Comparison of ENCODE assay signal across 1 cellular context in genomic region chr1:201828820-201829774, GRCh38.
TF ChIP-seq lines count a peak whose summit lies in the region.

Gene IPO9, plus strand, starts transcription at chr1:201829157. Its CDS starts 53 bp downstream, at chr1:201829210.

TF ChIP-seq in K562, 482 proteins besides CTCF, POLR2A, EP300 and RAD21 (continued from another document and continues in another):
- TF ChIP-seq TAF1 (IDR thresholded peaks at IDR 0.05; ENCODE audit: control insufficient read depth, extremely low read depth, insufficient read depth, low read length, severe bottlenecking): peak; percentile 98
- peak; percentile 97 for TF ChIP-seq E2F1 (CRISPR knock-in tag; IDR thresholded peaks at IDR 0.05)
- TF ChIP-seq BCOR (IDR thresholded peaks at IDR 0.05): peak; percentile 95
- no peak for TF ChIP-seq ZNF263 (CRISPR knock-in tag; IDR thresholded peaks at IDR 0.05; ENCODE audit: borderline replicate concordance)
- TF ChIP-seq DPF2 (IDR thresholded peaks at IDR 0.05): peak; percentile 59; the same call in 1 of the 2 replicates
- TF ChIP-seq RB1 (IDR thresholded peaks at IDR 0.05; ENCODE audit: low read depth): peak; percentile 99
- TF ChIP-seq CCNT2 (IDR thresholded peaks at IDR 0.05; ENCODE audit: borderline replicate concordance, extremely low read depth, insufficient read length, low read depth, low read length): peak; percentile 83
- 0 out of 2 replicates have a peak, but pooled peaks have one; percentile 29 for TF ChIP-seq KDM2B (CRISPR knock-in tag; IDR thresholded peaks at IDR 0.05)
- TF ChIP-seq CBX1 (IDR thresholded peaks at IDR 0.05; ENCODE audit: low read depth): peak; percentile 56; the same call in 1 of the 2 replicates
- 0 out of 2 replicates have a peak, but pooled peaks have one; percentile 17 for TF ChIP-seq KLF13 (tag; IDR thresholded peaks at IDR 0.05; ENCODE audit: borderline replicate concordance, low read depth)
- peak; percentile 59; the same call in 1 of the 2 replicates for TF ChIP-seq GABPB1 (CRISPR knock-in tag; IDR thresholded peaks at IDR 0.05)
- TF ChIP-seq HMGN3 (IDR thresholded peaks at IDR 0.05; ENCODE audit: borderline replicate concordance, extremely low read depth, insufficient read length, low read depth, low read length): peak; percentile 74
- no peak for TF ChIP-seq HDAC3 (IDR thresholded peaks at IDR 0.05; ENCODE audit: borderline replicate concordance, partially characterized antibody)
- peak in 1 of 2 experiments; percentile 55; a peak in 2 of 4 replicates for TF ChIP-seq KDM1A (IDR thresholded peaks at IDR 0.05)
- peak; percentile 52; the same call in 1 of the 2 replicates for TF ChIP-seq LCOR (CRISPR knock-in tag; IDR thresholded peaks at IDR 0.05)
- no peak for TF ChIP-seq CUX1 (CRISPR knock-in tag; IDR thresholded peaks at IDR 0.05)
- peak; percentile 59 for TF ChIP-seq PCBP1 (IDR thresholded peaks at IDR 0.05; ENCODE audit: low read depth, low read length, poor library complexity, severe bottlenecking)
- TF ChIP-seq TBL1XR1 (IDR thresholded peaks at IDR 0.05; ENCODE audit: low read length in 2 of 2): 0 out of 4 replicates have a peak, but pooled peaks of 1 of the 2 experiments have one; percentile 5
- TF ChIP-seq ZNF431 (CRISPR knock-in tag; IDR thresholded peaks at IDR 0.05): no peak
- TF ChIP-seq MXI1 (IDR thresholded peaks at IDR 0.05; ENCODE audit: low read depth, low read length): no peak
- no peak for TF ChIP-seq ZNF124 (CRISPR knock-in tag; IDR thresholded peaks at IDR 0.05)
- peak; percentile 50; the same call in 1 of the 2 replicates for TF ChIP-seq ZBTB17 (CRISPR knock-in tag; IDR thresholded peaks at IDR 0.05)
- peak; percentile 86 to 88 for TF ChIP-seq MAZ (CRISPR knock-in tag; conservative IDR thresholded peaks at IDR 0.05 in 1 of 2, IDR thresholded peaks at IDR 0.05 in 1 of 2)
- TF ChIP-seq MXD1 (CRISPR knock-in tag; IDR thresholded peaks at IDR 0.05; ENCODE audit: borderline replicate concordance, poor library complexity, severe bottlenecking): peak; percentile 17
- peak; percentile 84 for TF ChIP-seq SAP30 (IDR thresholded peaks at IDR 0.05; ENCODE audit: borderline replicate concordance, insufficient read depth, low read depth, low read length, poor library complexity, severe bottlenecking)
- TF ChIP-seq SMAD1 (IDR thresholded peaks at IDR 0.05; ENCODE audit: low read depth, low read length, partially characterized antibody): peak; percentile 86
- no peak for TF ChIP-seq PHTF2 (CRISPR knock-in tag; IDR thresholded peaks at IDR 0.05)
- TF ChIP-seq ZC3H8 (IDR thresholded peaks at IDR 0.05): no peak; the same call in 1 of the 2 replicates
- no peak for TF ChIP-seq XRCC4 (IDR thresholded peaks at IDR 0.05; ENCODE audit: extremely low read depth, insufficient read depth, insufficient read length)
- peak; percentile 34 for TF ChIP-seq EGR1 (conservative IDR thresholded peaks at IDR 0.05)
- 0 out of 2 replicates have a peak, but pooled peaks have one; percentile 23 for TF ChIP-seq SMARCA4 (IDR thresholded peaks at IDR 0.05)
- no peak; the same call in 1 of the 2 replicates for TF ChIP-seq MGA (IDR thresholded peaks at IDR 0.05)
- peak; percentile 85 for TF ChIP-seq GTF2E2 (tag; IDR thresholded peaks at IDR 0.05)
- TF ChIP-seq TOE1 (IDR thresholded peaks at IDR 0.05; ENCODE audit: borderline replicate concordance): peak; percentile 88
- TF ChIP-seq TOE1 (CRISPR knock-in tag; IDR thresholded peaks at IDR 0.05; ENCODE audit: borderline replicate concordance, low read depth): no peak
- peak; percentile 87 for TF ChIP-seq POLR2AphosphoS5 (IDR thresholded peaks at IDR 0.05; ENCODE audit: control insufficient read depth, insufficient read depth, low read depth, low read length)
- TF ChIP-seq NR2C1 (IDR thresholded peaks at IDR 0.05): no peak
- TF ChIP-seq NR2C1 (tag; IDR thresholded peaks at IDR 0.05): no peak
- no peak for TF ChIP-seq XRCC3 (IDR thresholded peaks at IDR 0.05)
- 0 out of 2 replicates have a peak, but pooled peaks have one; percentile 52 for TF ChIP-seq FOXO4 (CRISPR knock-in tag; IDR thresholded peaks at IDR 0.05)
- TF ChIP-seq ZBTB2 (IDR thresholded peaks at IDR 0.05): 0 out of 2 replicates have a peak, but pooled peaks have one; percentile 50
- peak; percentile 75 for TF ChIP-seq HCFC1 (IDR thresholded peaks at IDR 0.05; ENCODE audit: low read depth, low read length)
